In the genomic region with DNA sequence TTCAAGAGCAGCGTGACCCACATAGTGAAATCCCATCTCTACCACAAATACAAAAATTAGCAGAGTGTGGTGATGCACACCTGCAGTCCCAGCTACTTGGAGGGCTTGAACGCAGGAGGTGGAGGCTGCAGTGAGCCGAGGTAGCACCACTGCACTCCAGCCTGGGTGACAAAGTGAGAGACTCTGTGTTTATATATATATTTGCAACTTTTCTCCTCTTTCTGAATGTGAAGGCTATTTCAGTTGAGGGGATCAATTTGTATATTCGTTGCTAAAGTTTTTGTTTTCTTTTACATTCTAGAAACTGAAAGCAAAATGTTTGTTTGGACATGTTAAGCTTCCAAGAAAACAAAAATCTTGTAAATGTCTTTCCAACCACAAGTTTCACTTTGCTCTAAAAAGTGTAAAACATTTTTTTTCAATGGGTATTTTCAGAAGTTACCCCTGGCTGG, we compare ENCODE assay signal across 15 cellular contexts. TPM values are rescaled to one million over a fixed set of nuclear protein-coding genes. Genes with fewer than 3 reads are reported as not detected.
A peak's percentile ranks its signal among the peaks of the same experiment; 100 is the strongest.
DNase-seq lines count a peak whose midpoint lies in the region; ATAC-seq lines count a peak whose summit lies in the region.
"Had no signal": no experiment of that assay in that cellular context is flagged by ENCODE, and none has a peak within 500 bp of the region (broad histone marks: within the 10 kb centered on the region; RNA-seq: fewer than 3 reads in every experiment).

No MANE protein-coding gene starts in this region.

- DNase-seq in aorta, result no peak
- DNase-seq in kidney glomerular epithelial cell (lab: John Stamatoyannopoulos, UW), result no peak
- no peak for DNase-seq in Kasumi-1 (lab: John Stamatoyannopoulos, UW)
- DNase-seq in stimulated activated naive CD4-positive, alpha-beta T cell treated with Interleukin-2 at 50 U/mL for 16 hours (lab: John Stamatoyannopoulos, UW), result no peak
- DNase-seq: activated CD4-positive, alpha-beta memory T cell treated with anti-CD3 and anti-CD28 coated beads for 36 hours; activated gamma-delta T cell treated with Interleukin-2 at 50 U/mL for 16 hours; DMS 273 treated with DMSO at 0.1 percent for 48 hours; NCI-H1417; NCI-H526; retina had no signal

- 85 to 87% methylated on average over 4 of the region's 4 CpGs for WGBS in aorta, 2 donors

- no peaks in the 10 kb centered on the region for H3K4me1 ChIP-seq in aorta (ENCODE audit: control insufficient read depth in 1 of 2, insufficient read depth in 2 of 2, low read length in 2 of 2)
- H3K4me1 ChIP-seq: HAP-1 had no signal

- no peak overlapping the region for H3K4me3 ChIP-seq in aorta (ENCODE audit: low read length in 2 of 2)
- H3K4me3 ChIP-seq: HAP-1 had no signal

- no peaks in the 10 kb centered on the region for H3K36me3 ChIP-seq in aorta (ENCODE audit: control insufficient read depth in 1 of 2, insufficient read depth in 2 of 2, low read length in 1 of 2)
- H3K36me3 ChIP-seq: HAP-1 had no signal

- intact Hi-C loops in aorta (cut with DNase I), result no loop called here

- no peak overlapping the region for H3K27ac ChIP-seq in aorta (ENCODE audit: low read depth in 1 of 2, low read length in 2 of 2)

- H3K27me3 ChIP-seq in aorta (ENCODE audit: control insufficient read depth in 1 of 2, insufficient read depth in 2 of 2, low read length in 1 of 2), result no peaks in the 10 kb centered on the region

- ATAC-seq in GM18517 (IDR thresholded peaks at IDR 0.05; ENCODE audit: unreplicated experiment) (peak; percentile 86), GM19455 (IDR thresholded peaks at IDR 0.05; ENCODE audit: unreplicated experiment) (peak; percentile 63), HG02840 (IDR thresholded peaks at IDR 0.05; ENCODE audit: low FRiP score, unreplicated experiment) (peak; percentile 71), HG03565 (IDR thresholded peaks at IDR 0.05; ENCODE audit: unreplicated experiment) (peak; percentile 63), aorta (ENCODE audit: low FRiP score) (no peak)

- peaks cover 1% of the 10 kb centered on the region for H3K9me3 ChIP-seq in aorta (ENCODE audit: control insufficient read depth, low read length)
- H3K9me3 ChIP-seq: HAP-1 had no signal

RNA-seq across cellular contexts. Expression of a gene that starts 29.8 kb away (rescaled TPM):
- 10 to 100 TPM; 23.0 to 33.4 TPM for total RNA-seq in aorta
- polyA plus RNA-seq in aorta, result 10 to 100 TPM in 1 of 2 donors, 1 to 10 TPM in 1; 9.6 to 16.8 TPM
